In the genomic region with DNA sequence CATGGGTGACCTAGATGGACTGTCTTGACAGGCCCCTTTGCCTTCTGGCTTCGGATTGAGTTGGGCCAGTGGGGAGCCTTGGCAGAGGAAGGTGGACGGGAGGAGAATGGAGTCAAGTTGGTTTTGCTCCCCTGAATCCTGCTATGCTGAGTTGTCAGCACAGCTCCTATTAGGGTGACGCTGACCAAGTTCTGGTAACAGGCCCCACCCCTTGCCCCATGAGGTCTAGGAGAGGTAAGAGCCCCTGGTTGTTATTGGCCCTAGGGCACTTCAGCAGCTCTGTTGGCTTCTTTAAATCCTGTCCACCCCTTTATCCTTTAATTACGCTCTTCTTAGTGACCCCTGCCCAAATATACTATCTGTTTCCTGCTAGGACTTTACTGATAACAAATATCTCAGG, we compare ENCODE assay signal across 34 cellular contexts.
"Had no signal": no experiment of that assay in that cellular context is flagged by ENCODE, and none has a peak within 500 bp of the region (broad histone marks: within the 10 kb centered on the region; RNA-seq: fewer than 3 reads in every experiment).

No MANE protein-coding gene starts in this region.

- H3K4me1 Mint-ChIP-seq: endodermal cell had no signal

- H3K27ac Mint-ChIP-seq: activated CD4-positive, alpha-beta memory T cell treated with anti-CD3 and anti-CD28 coated beads for 36 hours; activated CD4-positive, alpha-beta T cell treated with anti-CD3 and anti-CD28 coated beads for 36 hours; activated CD4-positive, alpha-beta T cell treated with anti-CD3 and anti-CD28 coated beads, Interleukin-2, amount 10 ng/mL, durations not matched to agents 24 days and 14 days; activated CD8-positive, alpha-beta memory T cell treated with anti-CD3 and anti-CD28 coated beads, Interleukin-2, amount 10 ng/mL, durations not matched to agents 7 days and 5 days; activated CD8-positive, alpha-beta T cell treated with anti-CD3 and anti-CD28 coated beads, Interleukin-2, amount 10 ng/mL, durations not matched to agents 7 days and 5 days; activated naive CD4-positive, alpha-beta T cell treated with anti-CD3 and anti-CD28 coated beads for 36 hours; activated naive CD4-positive, alpha-beta T cell treated with anti-CD3 and anti-CD28 coated beads, Interleukin-2, amount 50 U/mL, for 72 hours; activated T-helper 1 cell treated with anti-CD3 and anti-CD28 coated beads, Interleukin-12 subunit alpha, Interleukin-12 subunit beta, Interleukin-2, Interleukin-4 antibody, amounts not matched to agents 30 ng/mL and 10 ng/mL and 1 ng/mL, durations not matched to agents 14 hours and 24 hours and 36 hours; activated T-helper 2 cell treated with anti-CD3 and anti-CD28 coated beads, Interferon-gamma antibody, Interleukin-2, Interleukin-4, amounts not matched to agents 10 μg/mL and 5 μg/mL and 100 μg/mL, durations not matched to agents 14 hours and 24 hours and 36 hours; dendritic cell treated with granulocyte-macrophage colony-stimulating factor and Interleukin-4, amounts not matched to agents 40 ng/mL and 50 ng/mL, for 4 days; endodermal cell; T-helper 17 cell; T-helper 2 cell treated with Interferon-gamma antibody and Interleukin-4, amounts not matched to agents 5 μg/mL and 100 μg/mL, for 36 hours had no signal

- DNase-seq: activated CD4-positive, alpha-beta memory T cell treated with anti-CD3 and anti-CD28 coated beads for 36 hours; activated CD4-positive, alpha-beta T cell treated with anti-CD3 and anti-CD28 coated beads for 36 hours; activated CD4-positive, alpha-beta T cell treated with anti-CD3 and anti-CD28 coated beads, Interleukin-2, amount 10 ng/mL, durations not matched to agents 24 days and 14 days; activated CD4-positive, CD25-positive, alpha-beta regulatory T cell; activated CD4-positive, CD25-positive, alpha-beta regulatory T cell treated with anti-CD3 and anti-CD28 coated beads, Interleukin-2, amount 50 U/mL, for 72 hours; activated CD8-positive, alpha-beta memory T cell treated with anti-CD3 and anti-CD28 coated beads, Interleukin-2, amount 10 ng/mL, durations not matched to agents 7 days and 5 days; activated CD8-positive, alpha-beta memory T cell treated with anti-CD3 and anti-CD28 coated beads, Interleukin-2, amount 50 U/mL, for 4 hours; activated CD8-positive, alpha-beta T cell treated with anti-CD3 and anti-CD28 coated beads, Interleukin-2, amount 10 ng/mL, durations not matched to agents 7 days and 5 days; activated effector memory CD4-positive, alpha-beta T cell treated with anti-CD3 and anti-CD28 coated beads, Interleukin-2, amount 50 U/mL, for 16 hours; activated naive CD4-positive, alpha-beta T cell treated with anti-CD3 and anti-CD28 coated beads for 36 hours; activated naive CD8-positive, alpha-beta T cell treated with anti-CD3 and anti-CD28 coated beads, Interleukin-2, amount 10 ng/mL, durations not matched to agents 7 days and 5 days; activated T-cell treated with anti-CD3 and anti-CD28 coated beads, Interleukin-2, amount 50 U/mL, for 1 hour; activated T-cell treated with anti-CD3 and anti-CD28 coated beads, Interleukin-2, amount 50 U/mL, for 48 hours; brain microvascular endothelial cell; dorsolateral prefrontal cortex; effector memory CD4-positive, alpha-beta T cell; endodermal cell; foreskin fibroblast; head of caudate nucleus; T-helper 1 cell; T-helper 17 cell; T1000; WERI-Rb-1 had no signal

- FAIRE-seq: bronchial epithelial cell, frontal cortex had no signal

- H3K36me3 Mint-ChIP-seq: activated CD4-positive, alpha-beta memory T cell treated with anti-CD3 and anti-CD28 coated beads for 36 hours; activated naive CD4-positive, alpha-beta T cell treated with anti-CD3 and anti-CD28 coated beads, Interleukin-2, amount 50 U/mL, for 72 hours had no signal

- H3K4me3 Mint-ChIP-seq: activated CD4-positive, alpha-beta memory T cell treated with anti-CD3 and anti-CD28 coated beads for 36 hours; activated CD4-positive, alpha-beta T cell treated with anti-CD3 and anti-CD28 coated beads for 36 hours; activated CD4-positive, alpha-beta T cell treated with anti-CD3 and anti-CD28 coated beads, Interleukin-2, amount 10 ng/mL, durations not matched to agents 24 days and 14 days; activated CD8-positive, alpha-beta memory T cell treated with anti-CD3 and anti-CD28 coated beads, Interleukin-2, amount 10 ng/mL, durations not matched to agents 7 days and 5 days; activated CD8-positive, alpha-beta T cell treated with anti-CD3 and anti-CD28 coated beads, Interleukin-2, amount 10 ng/mL, durations not matched to agents 7 days and 5 days; activated naive CD4-positive, alpha-beta T cell treated with anti-CD3 and anti-CD28 coated beads for 36 hours; activated naive CD8-positive, alpha-beta T cell treated with anti-CD3 and anti-CD28 coated beads, Interleukin-2, amount 10 ng/mL, durations not matched to agents 7 days and 5 days; activated T-helper 1 cell treated with anti-CD3 and anti-CD28 coated beads, Interleukin-12 subunit alpha, Interleukin-12 subunit beta, Interleukin-2, Interleukin-4 antibody, amounts not matched to agents 30 ng/mL and 10 ng/mL and 1 ng/mL, durations not matched to agents 14 hours and 24 hours and 36 hours; central memory CD8-positive, alpha-beta T cell; dendritic cell treated with granulocyte-macrophage colony-stimulating factor and Interleukin-4, amounts not matched to agents 40 ng/mL and 50 ng/mL, for 4 days; endodermal cell; T-helper 17 cell; T-helper 2 cell treated with Interferon-gamma antibody and Interleukin-4, amounts not matched to agents 5 μg/mL and 100 μg/mL, for 36 hours had no signal

- H3K27ac ChIP-seq: ascending aorta, brain microvascular endothelial cell, coronary artery, dorsolateral prefrontal cortex, WERI-Rb-1 had no signal

- H3K27me3 ChIP-seq: ascending aorta, brain microvascular endothelial cell, dorsolateral prefrontal cortex had no signal

- H3K36me3 ChIP-seq: ascending aorta, brain microvascular endothelial cell, WERI-Rb-1 had no signal

- H3K4me1 ChIP-seq: ascending aorta had no signal

- ATAC-seq: activated CD4-positive, alpha-beta T cell treated with anti-CD3 and anti-CD28 coated beads for 36 hours; activated CD8-positive, alpha-beta memory T cell treated with anti-CD3 and anti-CD28 coated beads, Interleukin-2, amount 10 ng/mL, durations not matched to agents 7 days and 5 days; activated CD8-positive, alpha-beta T cell treated with anti-CD3 and anti-CD28 coated beads, Interleukin-2, amount 10 ng/mL, durations not matched to agents 7 days and 5 days; activated naive CD4-positive, alpha-beta T cell treated with anti-CD3 and anti-CD28 coated beads, Interleukin-2, amount 50 U/mL, for 72 hours; esophagus mucosa; T-helper 17 cell had no signal

- H3K9me3 Mint-ChIP-seq: activated CD4-positive, alpha-beta memory T cell treated with anti-CD3 and anti-CD28 coated beads for 36 hours; activated naive CD4-positive, alpha-beta T cell treated with anti-CD3 and anti-CD28 coated beads for 36 hours; activated T-helper 1 cell treated with anti-CD3 and anti-CD28 coated beads, Interleukin-12 subunit alpha, Interleukin-12 subunit beta, Interleukin-2, Interleukin-4 antibody, amounts not matched to agents 30 ng/mL and 10 ng/mL and 1 ng/mL, durations not matched to agents 14 hours and 24 hours and 36 hours; central memory CD8-positive, alpha-beta T cell; dendritic cell treated with granulocyte-macrophage colony-stimulating factor and Interleukin-4, amounts not matched to agents 40 ng/mL and 50 ng/mL, for 4 days; endodermal cell had no signal

- H3K4me3 ChIP-seq: ascending aorta, coronary artery, dorsolateral prefrontal cortex had no signal

- H3K9me3 ChIP-seq: ascending aorta had no signal

- H3K27me3 Mint-ChIP-seq: activated CD4-positive, alpha-beta memory T cell treated with anti-CD3 and anti-CD28 coated beads for 36 hours; activated CD4-positive, alpha-beta T cell treated with anti-CD3 and anti-CD28 coated beads for 36 hours; activated CD4-positive, alpha-beta T cell treated with anti-CD3 and anti-CD28 coated beads, Interleukin-2, amount 10 ng/mL, durations not matched to agents 24 days and 14 days; activated CD8-positive, alpha-beta memory T cell treated with anti-CD3 and anti-CD28 coated beads, Interleukin-2, amount 10 ng/mL, durations not matched to agents 7 days and 5 days; activated naive CD8-positive, alpha-beta T cell treated with anti-CD3 and anti-CD28 coated beads, Interleukin-2, amount 10 ng/mL, durations not matched to agents 7 days and 5 days; central memory CD8-positive, alpha-beta T cell; dendritic cell treated with granulocyte-macrophage colony-stimulating factor and Interleukin-4, amounts not matched to agents 40 ng/mL and 50 ng/mL, for 4 days; T-helper 17 cell had no signal
